10 cellular contexts compared by ENCODE assay signal in the genomic region with DNA sequence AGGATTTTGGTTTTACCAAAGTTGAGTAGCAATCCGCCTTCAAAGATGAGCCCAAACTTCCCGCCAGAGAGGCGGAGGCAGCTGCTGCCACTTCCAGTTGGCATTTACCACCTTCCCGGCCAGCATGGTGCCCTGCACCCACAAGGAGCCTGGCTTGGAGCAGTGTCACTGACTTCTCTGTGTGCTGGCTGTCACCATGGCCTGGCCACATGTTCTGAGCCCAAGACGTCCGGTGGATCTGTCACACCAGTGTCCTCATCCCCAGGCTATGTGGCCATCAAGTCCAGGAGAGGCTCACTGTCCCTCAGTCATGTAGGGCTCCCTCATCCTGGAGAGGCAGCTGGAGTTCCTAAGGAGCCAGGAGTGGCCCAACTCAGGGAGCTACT.
"Had no signal": no experiment of that assay in that cellular context is flagged by ENCODE, and none has a peak within 500 bp of the region (broad histone marks: within the 10 kb centered on the region; RNA-seq: fewer than 3 reads in every experiment).

No MANE protein-coding gene starts in this region.

- H3K36me3 Mint-ChIP-seq: stimulated activated memory B cell treated with anti-CD40 and anti-IgM and Interleukin-4, amounts not matched to agents 10 μg/mL and 1 μg/mL and 100 μg/mL, for 72 hours had no signal

- H3K4me3 Mint-ChIP-seq: activated naive CD4-positive, alpha-beta T cell treated with anti-CD3 and anti-CD28 coated beads for 36 hours; activated T-cell treated with anti-CD3 and anti-CD28 coated beads, Interleukin-2, amount 50 U/mL, for 72 hours; nephron progenitor cell; stimulated activated memory B cell treated with anti-CD40 and anti-IgM and Interleukin-4, amounts not matched to agents 10 μg/mL and 1 μg/mL and 100 μg/mL, for 72 hours had no signal

- H3K27ac Mint-ChIP-seq: activated naive CD4-positive, alpha-beta T cell treated with anti-CD3 and anti-CD28 coated beads for 36 hours; activated T-cell treated with anti-CD3 and anti-CD28 coated beads, Interleukin-2, amount 50 U/mL, for 72 hours; stimulated activated memory B cell treated with anti-CD40 and anti-IgM and Interleukin-4, amounts not matched to agents 10 μg/mL and 1 μg/mL and 100 μg/mL, for 72 hours had no signal

- H3K27ac ChIP-seq: left lung, upper lobe of left lung had no signal

- H3K4me3 ChIP-seq: left lung, upper lobe of left lung had no signal

- ATAC-seq: activated T-cell treated with anti-CD3 and anti-CD28 coated beads, Interleukin-2, amount 50 U/mL, for 72 hours; left lung; stimulated activated memory B cell treated with anti-CD40 and anti-IgM and Interleukin-4, amounts not matched to agents 10 μg/mL and 1 μg/mL and 100 μg/mL, for 72 hours had no signal

- H3K4me1 Mint-ChIP-seq: stimulated activated memory B cell treated with anti-CD40 and anti-IgM and Interleukin-4, amounts not matched to agents 10 μg/mL and 1 μg/mL and 100 μg/mL, for 72 hours had no signal

- DNase-seq: activated CD4-positive, alpha-beta T cell treated with anti-CD3 and anti-CD28 coated beads, Interleukin-2, amount 50 U/mL, for 48 hours; activated CD4-positive, CD25-positive, alpha-beta regulatory T cell treated with anti-CD3 and anti-CD28 coated beads, Interleukin-2, amount 50 U/mL, for 72 hours; activated naive CD4-positive, alpha-beta T cell treated with anti-CD3 and anti-CD28 coated beads for 36 hours; activated T-cell treated with anti-CD3 and anti-CD28 coated beads, Interleukin-2, amount 50 U/mL, for 72 hours; left lung; mesenchymal stem cell; nephron progenitor cell; small intestine; upper lobe of left lung had no signal

- H3K4me1 ChIP-seq: left lung, upper lobe of left lung had no signal

- H3K36me3 ChIP-seq: left lung, upper lobe of left lung had no signal

- H3K27me3 ChIP-seq: left lung, upper lobe of left lung had no signal
